ENCODE assay signal across 9 cellular contexts in genomic region chr3:45986303-45986982, GRCh38. TPM values are rescaled to one million over a fixed set of nuclear protein-coding genes. Genes with fewer than 3 reads are reported as not detected.
A peak's percentile ranks its signal among the peaks of the same experiment; 100 is the strongest.
DNase-seq lines count a peak whose midpoint lies in the region; ATAC-seq and TF ChIP-seq lines count a peak whose summit lies in the region.
"Had no signal": no experiment of that assay in that cellular context is flagged by ENCODE, and none has a peak within 500 bp of the region (broad histone marks: within the 10 kb centered on the region; RNA-seq: fewer than 3 reads in every experiment).

No MANE protein-coding gene starts in this region.

- no peaks in the 10 kb centered on the region for H3K9me2 ChIP-seq in PC-9 (ENCODE audit: insufficient read depth)

- CTCF ChIA-PET in PC-9 (lab: Charles Lee), result no interaction called here

- TF ChIP-seq CTCF in PC-9 (conservative IDR thresholded peaks at IDR 0.05), result no peak
- TF ChIP-seq CTCF in osteocyte (IDR thresholded peaks at IDR 0.05), result no peak

- H3K27me3 Mint-ChIP-seq in osteocyte (ENCODE audit: unreplicated experiment), result no peaks in the 10 kb centered on the region

- no TSS peak for BruUV-seq in PC-9 (replicated peaks; lab: Mats Ljungman, UMichigan)

- peak overlapping the region; percentile 45 for H3K4me2 ChIP-seq in PC-9

- H3K36me3 ChIP-seq in PC-9 (ENCODE audit: low read depth), result peaks cover 2% of the 10 kb centered on the region

- H3K4me3 Mint-ChIP-seq in osteocyte (ENCODE audit: unreplicated experiment), result no peak overlapping the region

- DNase-seq in Caki2 (ENCODE audit: low read depth) (peak; percentile 77), PC-9 (peak; percentile 55 to 83), epithelial cell of prostate (ENCODE audit: low read depth, low spot score) (peak; percentile 52), osteocyte (ENCODE audit: extremely low spot score, unreplicated experiment) (no peak), NCI-H524 (lab: John Stamatoyannopoulos, UW) (no peak), NCI-H748 (lab: John Stamatoyannopoulos, UW; ENCODE audit: unreplicated experiment) (no peak)
- DNase-seq: NCI-H1105 had no signal

- intact Hi-C loops in PC-9 (cut with micrococcal nuclease; ENCODE audit: unreplicated experiment), result no loop called here

- H3K9me3 Mint-ChIP-seq in osteocyte (ENCODE audit: unreplicated experiment), result no peaks in the 10 kb centered on the region

- H3K4me1 ChIP-seq in PC-9 (replicated peaks; ENCODE audit: insufficient read depth), result peaks cover 31% of the 10 kb centered on the region

- no peak overlapping the region for H3K4me3 ChIP-seq in PC-9

- H3K4me1 Mint-ChIP-seq in osteocyte (ENCODE audit: unreplicated experiment), result peaks cover 26% of the 10 kb centered on the region

- H3F3A ChIP-seq in PC-9 (ENCODE audit: insufficient read depth, low read depth), result peaks cover 5% of the 10 kb centered on the region; the same call in 1 of the 2 replicates

- no peak for ATAC-seq in HG03439 (IDR thresholded peaks at IDR 0.05; ENCODE audit: unreplicated experiment)
- no peak for ATAC-seq in HG02973 (IDR thresholded peaks at IDR 0.05; ENCODE audit: unreplicated experiment)

- H3K27ac ChIP-seq in PC-9, result peak overlapping the region; percentile 38
- H3K27ac ChIP-seq in epithelial cell of prostate, result peak overlapping the region; percentile 38

- H3K9me3 ChIP-seq in PC-9 (ENCODE audit: insufficient read depth, low read depth), result no peaks in the 10 kb centered on the region

- no peaks in the 10 kb centered on the region for H3K27me3 ChIP-seq in PC-9 (ENCODE audit: insufficient read depth, low read depth)

- H4K20me1 ChIP-seq in PC-9 (ENCODE audit: insufficient read depth), result no peaks in the 10 kb centered on the region

- POLR2A ChIA-PET in PC-9 (lab: Charles Lee; ENCODE audit: unreplicated experiment), result interaction anchor here (0.6 kb wide), 2 partner anchors 13 to 1082 kb away, joined by 4 to 6 read pairs; no protein-coding TSS in a partner anchor

- peak overlapping the region; percentile 72 for H3K27ac Mint-ChIP-seq in osteocyte (ENCODE audit: unreplicated experiment)

- no peak overlapping the region for H2AFZ ChIP-seq in PC-9

- in situ Hi-C loops in Caki2 (cut with HindIII; ENCODE audit: low pct_unique_long_range_greater_than_20kb, low sequenced_read_pairs), result no loop called here

- peaks cover 34% of the 10 kb centered on the region for H3K79me2 ChIP-seq in PC-9 (ENCODE audit: low read depth)

- H3K36me3 Mint-ChIP-seq in osteocyte (ENCODE audit: unreplicated experiment), result peaks cover 15% of the 10 kb centered on the region

RNA-seq across cellular contexts. Expression of gene FYCO1, which starts 9.2 kb away (rescaled TPM):
- 12.0 and 23.6 TPM in 2 replicates for total RNA-seq in Caki2 (2014; rRNA removed; shearing (Covaris generic); ENCODE audit: low replicate concordance)
- total RNA-seq in PC-9 (2021), result 19.7 and 21.1 TPM in 2 replicates
- total RNA-seq in osteocyte, result 31.8 and 35.0 TPM in 2 replicates

RNA-seq across cellular contexts. Expression of gene XCR1, which starts 40.8 kb away (rescaled TPM):
- total RNA-seq in Caki2 (2014; rRNA removed; shearing (Covaris generic); ENCODE audit: low replicate concordance), result not detected in 2 replicates
- total RNA-seq in PC-9 (2021) (0.13 and 0.18 TPM in 2 replicates), osteocyte (not detected in 2 replicates)

RNA-seq across cellular contexts. Expression of gene CXCR6, which starts 43.2 kb away (rescaled TPM):
- not detected in 2 replicates for total RNA-seq in Caki2 (2014; rRNA removed; shearing (Covaris generic); ENCODE audit: low replicate concordance)
- 0.63 and 0.74 TPM in 2 replicates for total RNA-seq in PC-9 (2021)
- not detected in 2 replicates for total RNA-seq in osteocyte

Comparison
In these comparisons a context has a peak if more than half of its experiments do, and no peak if none do; other contexts are left out.
1. DNase-seq: peak in Caki2 (single experiment), PC-9 (2 of 2) and epithelial cell of prostate (single experiment); none in osteocyte (single experiment), NCI-H524 (0 of 2) and NCI-H748 (single experiment).